Comparison of ENCODE assay signal across 8 cellular contexts in the genomic region with DNA sequence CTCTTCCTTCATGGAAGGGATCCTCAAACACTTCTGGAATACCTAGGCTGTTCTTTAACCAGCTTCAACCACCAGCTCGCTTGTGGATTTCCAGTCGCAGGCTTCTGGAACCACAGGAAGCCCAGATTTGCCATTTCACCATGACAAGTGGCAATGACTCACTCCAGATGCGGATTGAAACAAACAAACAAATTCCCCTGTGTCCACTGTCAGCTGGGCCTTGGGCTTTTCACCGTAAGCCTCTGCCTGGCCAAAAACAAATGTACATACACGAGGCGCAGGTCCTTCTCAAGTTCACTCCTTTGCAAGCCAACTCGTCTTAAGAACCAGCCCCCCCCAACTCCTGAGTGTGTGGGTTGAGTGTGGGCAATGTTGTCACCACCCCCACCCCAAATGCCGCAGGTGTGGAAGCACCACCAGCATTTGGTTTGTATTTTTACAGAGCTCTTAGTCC. TPM values are rescaled to one million over a fixed set of nuclear protein-coding genes. Genes with fewer than 3 reads are reported as not detected.
A peak's percentile ranks its signal among the peaks of the same experiment; 100 is the strongest.
DNase-seq lines count a peak whose midpoint lies in the region; ATAC-seq and TF ChIP-seq lines count a peak whose summit lies in the region.

No MANE protein-coding gene starts in this region.

- no peaks in the 10 kb centered on the region for H3K27me3 ChIP-seq in A673 (replicated peaks; ENCODE audit: insufficient read depth, low read depth, low read length, poor library complexity)
- H3K27me3 ChIP-seq in MG63, result no peaks in the 10 kb centered on the region

- no peak for TF ChIP-seq CTCF in A673 (conservative IDR thresholded peaks at IDR 0.05; ENCODE audit: low read depth, low read length)

- BruUV-seq in A673 (replicated peaks; lab: Mats Ljungman, UMichigan), result no TSS peak

- no peak overlapping the region for H3K4me3 ChIP-seq in A673 (ENCODE audit: low read depth, low read length, poor library complexity, severe bottlenecking)
- no peak overlapping the region for H3K4me3 ChIP-seq in MG63

- H3K4me1 Mint-ChIP-seq in central memory CD8-positive, alpha-beta T cell, result peaks cover 49% of the 10 kb centered on the region

- ATAC-seq in central memory CD8-positive, alpha-beta T cell (replicated peaks; ENCODE audit: extremely low read depth, poor library complexity, severe bottlenecking), result no peak
- no peak for ATAC-seq in GM21528 (IDR thresholded peaks at IDR 0.05; ENCODE audit: low FRiP score, unreplicated experiment)

- intact Hi-C loops in A673 (cut with micrococcal nuclease; ENCODE audit: unreplicated experiment), result no loop called here

- H3K9me3 ChIP-seq in A673 (ENCODE audit: low read depth, low read length, poor library complexity, severe bottlenecking) (no peaks in the 10 kb centered on the region), MG63 (no peaks in the 10 kb centered on the region)

- H3K27me3 Mint-ChIP-seq in central memory CD8-positive, alpha-beta T cell, result no peaks in the 10 kb centered on the region

- POLR2A ChIA-PET in A673 (lab: Charles Lee; ENCODE audit: low non-redundant PET), result interaction anchor here (0.7 kb wide), 1 partner anchor 123 kb away, joined by 10 read pairs; no protein-coding TSS in a partner anchor

- peaks cover 21% of the 10 kb centered on the region for H3K4me1 ChIP-seq in A673 (ENCODE audit: insufficient read depth, low read length, poor library complexity, severe bottlenecking)

- CTCF ChIA-PET in A673 (lab: Charles Lee), result no interaction called here

- H3K27ac Mint-ChIP-seq in central memory CD8-positive, alpha-beta T cell (ENCODE audit: low read depth), result peak overlapping the region; percentile 99

- peaks cover 27% of the 10 kb centered on the region for H3K36me3 ChIP-seq in A673 (ENCODE audit: insufficient read depth, low read length, poor library complexity, severe bottlenecking)
- peaks cover 30% of the 10 kb centered on the region for H3K36me3 ChIP-seq in MG63

- H3K36me3 Mint-ChIP-seq in central memory CD8-positive, alpha-beta T cell (ENCODE audit: insufficient read depth), result peaks cover 52% of the 10 kb centered on the region

- H3K4me3 Mint-ChIP-seq in central memory CD8-positive, alpha-beta T cell, result peak overlapping the region; percentile 100

- DNase-seq in A673 (ENCODE audit: low spot score), result peak; percentile 49
- DNase-seq in MG63, result peak; percentile 31
- DNase-seq in central memory CD8-positive, alpha-beta T cell (ENCODE audit: low spot score in 2 of 2), result no peak
- peak; percentile 26 for DNase-seq in mucosa of gallbladder (ENCODE audit: low spot score)
- DNase-seq in NCI-H524 treated with DMSO at 0.1 percent for 48 hours (lab: John Stamatoyannopoulos, UW), result no peak
- DNase-seq in NOMO-1 treated with dmso at 0.1 percent for 144 hours (lab: John Stamatoyannopoulos, UW; ENCODE audit: unreplicated experiment), result no peak
- no peak for DNase-seq in NCI-H1105 (lab: John Stamatoyannopoulos, UW)

- H3K27ac ChIP-seq in A673 (ENCODE audit: low read depth, low read length, poor library complexity, severe bottlenecking), result no peak overlapping the region

- no peaks in the 10 kb centered on the region for H3K9me3 Mint-ChIP-seq in central memory CD8-positive, alpha-beta T cell

RNA-seq across cellular contexts. Expression of gene BCL6, which starts 8.8 kb away (rescaled TPM):
- total RNA-seq in A673 (2021) (30.3 and 31.7 TPM in 2 replicates), mucosa of gallbladder (79.4 TPM)
- 5.5 and 6.2 TPM in 2 replicates for total RNA-seq in MG63 (2014; rRNA removed; shearing (Covaris generic); ENCODE audit: low replicate concordance)

RNA-seq across cellular contexts. Expression of gene RTP2, which starts 34.1 kb away (rescaled TPM):
- total RNA-seq in A673 (2021) (not detected in 2 replicates), mucosa of gallbladder (not detected)
- not detected in 2 replicates for total RNA-seq in MG63 (2014; rRNA removed; shearing (Covaris generic); ENCODE audit: low replicate concordance)

Comparison
In these comparisons a context has a peak if more than half of its experiments do, and no peak if none do; other contexts are left out.
1. DNase-seq: peak in A673 (single experiment), MG63 (single experiment) and mucosa of gallbladder (single experiment); none in central memory CD8-positive, alpha-beta T cell (0 of 2), NCI-H524 treated with DMSO at 0.1 percent for 48 hours (single experiment), NOMO-1 treated with dmso at 0.1 percent for 144 hours (single experiment) and NCI-H1105 (single experiment).